Comparison of ENCODE assay signal across 1 cellular context in genomic region chr4:121712001-121712655, GRCh38.
TF ChIP-seq lines count a peak whose summit lies in the region.

No MANE protein-coding gene starts in this region.

TF ChIP-seq in GM23338, 12 proteins besides CTCF, POLR2A, EP300 and RAD21 (continued from another document):
- TF ChIP-seq ZNF462 (CRISPR knock-in tag; IDR thresholded peaks at IDR 0.05) (no peak), STAT1 (IDR thresholded peaks at IDR 0.05; ENCODE audit: unreplicated experiment) (no peak), ZNF114 (CRISPR knock-in tag; IDR thresholded peaks at IDR 0.05) (no peak; the same call in 1 of the 2 replicates), JUNB (IDR thresholded peaks at IDR 0.05; ENCODE audit: unreplicated experiment) (no peak)
